In genomic region chr6:44092312-44092884, GRCh38 we compare ENCODE assay signal across 1 cellular context.
TF ChIP-seq lines count a peak whose summit lies in the region.

No MANE protein-coding gene starts in this region.

TF ChIP-seq in HepG2, 621 proteins besides CTCF, POLR2A, EP300 and RAD21 (continued from another document and continues in another):
- TF ChIP-seq NFAT5 (CRISPR knock-in tag; IDR thresholded peaks at IDR 0.05), result no peak
- TF ChIP-seq ZNF605 (CRISPR knock-in tag; IDR thresholded peaks at IDR 0.05), result peak; percentile 53; the same call in 1 of the 2 replicates
- no peak for TF ChIP-seq AGO2 (optimal IDR thresholded peaks at IDR 0.05; ENCODE audit: low read depth, low read length)
- TF ChIP-seq DNMT1 (CRISPR knock-in tag; IDR thresholded peaks at IDR 0.05), result no peak
- TF ChIP-seq NRL (CRISPR knock-in tag; IDR thresholded peaks at IDR 0.05; ENCODE audit: borderline replicate concordance), result no peak
- TF ChIP-seq KDM5B (CRISPR knock-in tag; IDR thresholded peaks at IDR 0.05; ENCODE audit: borderline replicate concordance), result no peak
- TF ChIP-seq, protein P1, sequence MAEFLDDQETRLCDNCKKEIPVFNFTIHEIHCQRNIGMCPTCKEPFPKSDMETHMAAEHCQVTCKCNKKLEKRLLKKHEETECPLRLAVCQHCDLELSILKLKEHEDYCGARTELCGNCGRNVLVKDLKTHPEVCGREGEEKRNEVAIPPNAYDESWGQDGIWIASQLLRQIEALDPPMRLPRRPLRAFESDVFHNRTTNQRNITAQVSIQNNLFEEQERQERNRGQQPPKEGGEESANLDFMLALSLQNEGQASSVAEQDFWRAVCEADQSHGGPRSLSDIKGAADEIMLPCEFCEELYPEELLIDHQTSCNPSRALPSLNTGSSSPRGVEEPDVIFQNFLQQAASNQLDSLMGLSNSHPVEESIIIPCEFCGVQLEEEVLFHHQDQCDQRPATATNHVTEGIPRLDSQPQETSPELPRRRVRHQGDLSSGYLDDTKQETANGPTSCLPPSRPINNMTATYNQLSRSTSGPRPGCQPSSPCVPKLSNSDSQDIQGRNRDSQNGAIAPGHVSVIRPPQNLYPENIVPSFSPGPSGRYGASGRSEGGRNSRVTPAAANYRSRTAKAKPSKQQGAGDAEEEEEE (CRISPR knock-in tag; IDR thresholded peaks at IDR 0.05; ENCODE audit: borderline replicate concordance), result no peak
- peak; percentile 89 for TF ChIP-seq HNF4A (CRISPR knock-in tag; IDR thresholded peaks at IDR 0.05)
- TF ChIP-seq YEATS2 (CRISPR knock-in tag; IDR thresholded peaks at IDR 0.05; ENCODE audit: borderline replicate concordance), result peak; percentile 44; the same call in 1 of the 2 replicates
- TF ChIP-seq ZNF547 (CRISPR knock-in tag; IDR thresholded peaks at IDR 0.05), result no peak
- peak; percentile 56; the same call in 1 of the 2 replicates for TF ChIP-seq ZNF770 (CRISPR knock-in tag; IDR thresholded peaks at IDR 0.05)
- TF ChIP-seq ZNF670 (CRISPR knock-in tag; IDR thresholded peaks at IDR 0.05; ENCODE audit: borderline replicate concordance), result peak; percentile 85
- no peak for TF ChIP-seq HNRNPK (IDR thresholded peaks at IDR 0.05; ENCODE audit: low read depth, low read length, poor library complexity, severe bottlenecking)
- peak; percentile 80 for TF ChIP-seq ZNF574 (CRISPR knock-in tag; IDR thresholded peaks at IDR 0.05)
- TF ChIP-seq ZNF747 (CRISPR knock-in tag; IDR thresholded peaks at IDR 0.05; ENCODE audit: borderline replicate concordance), result peak; percentile 56; the same call in 1 of the 2 replicates
- TF ChIP-seq RBM39 (IDR thresholded peaks at IDR 0.05; ENCODE audit: low read depth, low read length, poor library complexity, severe bottlenecking), result no peak
- no peak for TF ChIP-seq CEBPZ (IDR thresholded peaks at IDR 0.05; ENCODE audit: low read length)
- no peak for TF ChIP-seq ZFP36 (IDR thresholded peaks at IDR 0.05; ENCODE audit: borderline replicate concordance, low read depth, low read length, partially characterized antibody)
- TF ChIP-seq JDP2 (CRISPR knock-in tag; IDR thresholded peaks at IDR 0.05; ENCODE audit: borderline replicate concordance), result no peak
- no peak for TF ChIP-seq NFE2 (CRISPR knock-in tag; IDR thresholded peaks at IDR 0.05)
- TF ChIP-seq PBX3 (CRISPR knock-in tag; IDR thresholded peaks at IDR 0.05; ENCODE audit: borderline replicate concordance), result no peak
- peak; percentile 69 for TF ChIP-seq ZFX (CRISPR knock-in tag; IDR thresholded peaks at IDR 0.05; ENCODE audit: low read depth)
- TF ChIP-seq, protein P2, sequence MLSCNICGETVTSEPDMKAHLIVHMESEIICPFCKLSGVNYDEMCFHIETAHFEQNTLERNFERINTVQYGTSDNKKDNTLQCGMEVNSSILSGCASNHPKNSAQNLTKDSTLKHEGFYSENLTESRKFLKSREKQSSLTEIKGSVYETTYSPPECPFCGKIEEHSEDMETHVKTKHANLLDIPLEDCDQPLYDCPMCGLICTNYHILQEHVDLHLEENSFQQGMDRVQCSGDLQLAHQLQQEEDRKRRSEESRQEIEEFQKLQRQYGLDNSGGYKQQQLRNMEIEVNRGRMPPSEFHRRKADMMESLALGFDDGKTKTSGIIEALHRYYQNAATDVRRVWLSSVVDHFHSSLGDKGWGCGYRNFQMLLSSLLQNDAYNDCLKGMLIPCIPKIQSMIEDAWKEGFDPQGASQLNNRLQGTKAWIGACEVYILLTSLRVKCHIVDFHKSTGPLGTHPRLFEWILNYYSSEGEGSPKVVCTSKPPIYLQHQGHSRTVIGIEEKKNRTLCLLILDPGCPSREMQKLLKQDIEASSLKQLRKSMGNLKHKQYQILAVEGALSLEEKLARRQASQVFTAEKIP (CRISPR knock-in tag; IDR thresholded peaks at IDR 0.05; ENCODE audit: borderline replicate concordance), result no peak
- TF ChIP-seq ZBTB21 (CRISPR knock-in tag; IDR thresholded peaks at IDR 0.05), result no peak
- TF ChIP-seq, protein P3, sequence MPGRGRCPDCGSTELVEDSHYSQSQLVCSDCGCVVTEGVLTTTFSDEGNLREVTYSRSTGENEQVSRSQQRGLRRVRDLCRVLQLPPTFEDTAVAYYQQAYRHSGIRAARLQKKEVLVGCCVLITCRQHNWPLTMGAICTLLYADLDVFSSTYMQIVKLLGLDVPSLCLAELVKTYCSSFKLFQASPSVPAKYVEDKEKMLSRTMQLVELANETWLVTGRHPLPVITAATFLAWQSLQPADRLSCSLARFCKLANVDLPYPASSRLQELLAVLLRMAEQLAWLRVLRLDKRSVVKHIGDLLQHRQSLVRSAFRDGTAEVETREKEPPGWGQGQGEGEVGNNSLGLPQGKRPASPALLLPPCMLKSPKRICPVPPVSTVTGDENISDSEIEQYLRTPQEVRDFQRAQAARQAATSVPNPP (CRISPR knock-in tag; IDR thresholded peaks at IDR 0.05), result no peak; the same call in 1 of the 2 replicates
- TF ChIP-seq ATF5 (CRISPR knock-in tag; IDR thresholded peaks at IDR 0.05; ENCODE audit: low read depth), result no peak
- TF ChIP-seq ZFP62 (CRISPR knock-in tag; IDR thresholded peaks at IDR 0.05), result no peak
- TF ChIP-seq ATF1 (CRISPR knock-in tag; IDR thresholded peaks at IDR 0.05), result no peak
- no peak for TF ChIP-seq NCOA5 (CRISPR knock-in tag; IDR thresholded peaks at IDR 0.05)
